Comparison of ENCODE assay signal across 24 cellular contexts in genomic region chr17:62740066-62740465, GRCh38.
DNase-seq lines count a peak whose midpoint lies in the region; ATAC-seq and TF ChIP-seq lines count a peak whose summit lies in the region.
"Had no signal": no experiment of that assay in that cellular context is flagged by ENCODE, and none has a peak within 500 bp of the region (broad histone marks: within the 10 kb centered on the region; RNA-seq: fewer than 3 reads in every experiment).

No MANE protein-coding gene starts in this region.

- H3K4me1 ChIP-seq in mesenchymal stem cell (ENCODE audit: control insufficient read depth, insufficient read depth, low read depth, low read length) (peaks cover 6% of the 10 kb centered on the region), PC-9 (replicated peaks; ENCODE audit: insufficient read depth) (peaks cover 4% of the 10 kb centered on the region)
- no peaks in the 10 kb centered on the region for H3K4me1 ChIP-seq in CD8-positive, alpha-beta T cell (ENCODE audit: insufficient read depth, low read length)
- H3K4me1 ChIP-seq: BE2C, gastroesophageal sphincter, pancreas had no signal

- no peak overlapping the region for H3K27ac ChIP-seq in mesenchymal stem cell (ENCODE audit: low read length, poor library complexity, severe bottlenecking)
- H3K27ac ChIP-seq in CD8-positive, alpha-beta T cell (ENCODE audit: low read depth, low read length): no peak overlapping the region
- H3K27ac ChIP-seq in PC-9: no peak overlapping the region
- H3K27ac ChIP-seq: epithelial cell of prostate, gastroesophageal sphincter, pancreas, skin epidermis had no signal

- H3K79me2 ChIP-seq in PC-9 (ENCODE audit: low read depth): no peaks in the 10 kb centered on the region

- no peak overlapping the region for H3K4ac ChIP-seq in mesenchymal stem cell (ENCODE audit: low read depth in 1 of 2, low read length in 2 of 2)

- WGBS in mesenchymal stem cell: no CpG with 5 or more reads among the region's 3 CpGs

- H3K27me3 ChIP-seq in H7 (ENCODE audit: control insufficient read depth, insufficient read depth, low read length) (no peaks in the 10 kb centered on the region), mesenchymal stem cell (ENCODE audit: control insufficient read depth in 1 of 2, insufficient read depth in 1 of 2, low read length in 2 of 2) (peaks cover 0 to 32% of the 10 kb centered on the region in 2 experiments), PC-9 (ENCODE audit: insufficient read depth, low read depth) (no peaks in the 10 kb centered on the region)
- no peaks in the 10 kb centered on the region for H3K27me3 ChIP-seq in CD8-positive, alpha-beta T cell (ENCODE audit: insufficient read depth, low read length)
- H3K27me3 ChIP-seq: BE2C, gastroesophageal sphincter, pancreas had no signal

- no peak overlapping the region for H2AK5ac ChIP-seq in mesenchymal stem cell (ENCODE audit: low read length, severe bottlenecking)

- peaks cover 9% of the 10 kb centered on the region for H3K4me1 Mint-ChIP-seq in chondrocyte (ENCODE audit: low read depth)
- H3K4me1 Mint-ChIP-seq in CD8-positive, alpha-beta T cell (ENCODE audit: low read depth): no peaks in the 10 kb centered on the region
- H3K4me1 Mint-ChIP-seq: activated naive CD4-positive, alpha-beta T cell treated with anti-CD3 and anti-CD28 coated beads, Interleukin-2, amount 10 ng/mL, durations not matched to agents 7 days and 5 days had no signal

- no peak overlapping the region for H3K18ac ChIP-seq in mesenchymal stem cell (ENCODE audit: low read depth in 1 of 2, low read length in 2 of 2)

- H2BK12ac ChIP-seq in mesenchymal stem cell (ENCODE audit: low read length in 2 of 2): no peak overlapping the region

- intact Hi-C loops in CD8-positive, alpha-beta T cell (cut with DNase I, micrococcal nuclease): no loop called here
- intact Hi-C loops in PC-9 (cut with micrococcal nuclease; ENCODE audit: unreplicated experiment): no loop called here

- H3K27ac Mint-ChIP-seq in chondrocyte (ENCODE audit: unreplicated experiment): peak overlapping the region; percentile 45
- no peak overlapping the region for H3K27ac Mint-ChIP-seq in CD8-positive, alpha-beta T cell
- H3K27ac Mint-ChIP-seq: activated CD4-positive, alpha-beta memory T cell treated with anti-CD3 and anti-CD28 coated beads, Interleukin-2, amount 10 ng/mL, durations not matched to agents 7 days and 5 days; activated naive CD4-positive, alpha-beta T cell treated with anti-CD3 and anti-CD28 coated beads, Interleukin-2, amount 10 ng/mL, durations not matched to agents 7 days and 5 days; IgD-negative memory B cell; T-helper 17 cell had no signal

- no peak overlapping the region for H4K8ac ChIP-seq in mesenchymal stem cell (ENCODE audit: low read length)

- H3K14ac ChIP-seq in mesenchymal stem cell (ENCODE audit: low read length in 2 of 2): no peak overlapping the region

- no peaks in the 10 kb centered on the region for H3K36me3 ChIP-seq in H7 (replicated peaks; ENCODE audit: control insufficient read depth, insufficient read depth, low read length)
- no peaks in the 10 kb centered on the region for H3K36me3 ChIP-seq in mesenchymal stem cell (ENCODE audit: control insufficient read depth in 1 of 2, insufficient read depth in 2 of 2, low read depth in 1 of 2, low read length in 2 of 2)
- no peaks in the 10 kb centered on the region for H3K36me3 ChIP-seq in CD8-positive, alpha-beta T cell (ENCODE audit: insufficient read depth, low read length)
- H3K36me3 ChIP-seq in PC-9 (ENCODE audit: low read depth): no peaks in the 10 kb centered on the region
- H3K36me3 ChIP-seq: BE2C, gastroesophageal sphincter, pancreas had no signal

- no peak overlapping the region for H2BK120ac ChIP-seq in mesenchymal stem cell (ENCODE audit: low read depth, low read length)

- H3K4me3 ChIP-seq in AG10803 (ENCODE audit: low read length): no peak overlapping the region
- H3K4me3 ChIP-seq in H7 (ENCODE audit: insufficient read depth, low read depth, low read length): no peak overlapping the region
- no peak overlapping the region for H3K4me3 ChIP-seq in mesenchymal stem cell (ENCODE audit: insufficient read depth in 1 of 2, low read depth in 1 of 2, low read length in 2 of 2)
- no peak overlapping the region for H3K4me3 ChIP-seq in CD8-positive, alpha-beta T cell (ENCODE audit: low read depth, low read length)
- H3K4me3 ChIP-seq in PC-9: no peak overlapping the region
- H3K4me3 ChIP-seq: gastroesophageal sphincter, pancreas, skin epidermis had no signal

- POLR2A ChIA-PET in CD8-positive, alpha-beta T cell (lab: Charles Lee): interaction anchor here (1.2 kb wide), 1 partner anchor 14 kb away, joined by 4 read pairs; no protein-coding TSS in a partner anchor
- POLR2A ChIA-PET in PC-9 (lab: Charles Lee; ENCODE audit: unreplicated experiment): interaction anchor here (0.6 to 1.1 kb wide), 2 partner anchors 15 to 61 kb away, joined by 6 to 8 read pairs; no protein-coding TSS in a partner anchor

- BruUV-seq in PC-9 (replicated peaks; lab: Mats Ljungman, UMichigan): no TSS peak

- H3K9me3 Mint-ChIP-seq in chondrocyte (ENCODE audit: low read depth): no peaks in the 10 kb centered on the region
- no peaks in the 10 kb centered on the region for H3K9me3 Mint-ChIP-seq in CD8-positive, alpha-beta T cell
- H3K9me3 Mint-ChIP-seq: activated CD4-positive, alpha-beta memory T cell treated with anti-CD3 and anti-CD28 coated beads, Interleukin-2, amount 10 ng/mL, durations not matched to agents 7 days and 5 days; activated naive CD4-positive, alpha-beta T cell treated with anti-CD3 and anti-CD28 coated beads, Interleukin-2, amount 10 ng/mL, durations not matched to agents 7 days and 5 days; activated T-cell treated with anti-CD3 and anti-CD28 coated beads, Interleukin-2, amount 50 U/mL, for 4 hours had no signal

- H2BK15ac ChIP-seq in mesenchymal stem cell (ENCODE audit: low read depth, poor library complexity, severe bottlenecking): no peak overlapping the region

- H3K4me2 ChIP-seq in mesenchymal stem cell (ENCODE audit: low read length, poor library complexity, severe bottlenecking) (no peak overlapping the region), PC-9 (no peak overlapping the region)

- no peak overlapping the region for H2BK5ac ChIP-seq in mesenchymal stem cell (ENCODE audit: low read depth, low read length, poor library complexity, severe bottlenecking)

- H4K91ac ChIP-seq in mesenchymal stem cell (ENCODE audit: low read length): no peak overlapping the region

- no peaks in the 10 kb centered on the region for H3K27me3 Mint-ChIP-seq in chondrocyte (ENCODE audit: low read depth)
- H3K27me3 Mint-ChIP-seq in CD8-positive, alpha-beta T cell (ENCODE audit: low read depth): peaks cover 3% of the 10 kb centered on the region

- H2AFZ ChIP-seq in mesenchymal stem cell (ENCODE audit: low read depth, low read length) (no peak overlapping the region), PC-9 (no peak overlapping the region)

- H4K20me1 ChIP-seq in PC-9 (ENCODE audit: insufficient read depth): no peaks in the 10 kb centered on the region

- no peak overlapping the region for H3K4me3 Mint-ChIP-seq in chondrocyte (ENCODE audit: unreplicated experiment)
- H3K4me3 Mint-ChIP-seq in CD8-positive, alpha-beta T cell: no peak overlapping the region
- H3K4me3 Mint-ChIP-seq: activated CD4-positive, alpha-beta memory T cell treated with anti-CD3 and anti-CD28 coated beads, Interleukin-2, amount 10 ng/mL, durations not matched to agents 7 days and 5 days; activated naive CD4-positive, alpha-beta T cell treated with anti-CD3 and anti-CD28 coated beads, Interleukin-2, amount 10 ng/mL, durations not matched to agents 7 days and 5 days; activated T-cell treated with anti-CD3 and anti-CD28 coated beads, Interleukin-2, amount 50 U/mL, for 4 hours; IgD-negative memory B cell; T-helper 17 cell had no signal

- DNase-seq in AG10803 (ENCODE audit: low read depth) (peak; percentile 91), H7 (peak; percentile 45), chondrocyte (ENCODE audit: low spot score) (no peak), mesenchymal stem cell (peak; percentile 30), GDM1 (lab: John Stamatoyannopoulos, UW) (no peak), PC-9 (no peak), mesenteric fat pad (ENCODE audit: low spot score) (no peak)
- DNase-seq in CD8-positive, alpha-beta T cell: no peak
- DNase-seq: activated CD4-positive, alpha-beta memory T cell treated with anti-CD3 and anti-CD28 coated beads, Interleukin-2, amount 10 ng/mL, durations not matched to agents 7 days and 5 days; activated naive CD4-positive, alpha-beta T cell treated with anti-CD3 and anti-CD28 coated beads, Interleukin-2, amount 10 ng/mL, durations not matched to agents 7 days and 5 days; activated T-cell treated with anti-CD3 and anti-CD28 coated beads, Interleukin-2, amount 50 U/mL, for 4 hours; BE2C; Calu3; cortex of kidney; MM.1S; NCI-H1694; NCI-H446; pancreas; stimulated activated CD4-positive, alpha-beta T cell treated with anti-CD3 and anti-CD28 coated beads, Interleukin-4, amount 100 ng/mL, for 1 hour; T-helper 17 cell had no signal

- TF ChIP-seq CTCF in AG10803 (conservative IDR thresholded peaks at IDR 0.05; ENCODE audit: low read length) (no peak), chondrocyte (IDR thresholded peaks at IDR 0.05) (no peak), PC-9 (conservative IDR thresholded peaks at IDR 0.05) (no peak)
- TF ChIP-seq CTCF in CD8-positive, alpha-beta T cell (IDR thresholded peaks at IDR 0.05): no peak

- H3K9me3 ChIP-seq in mesenchymal stem cell (ENCODE audit: control insufficient read depth, low read length) (no peaks in the 10 kb centered on the region), PC-9 (ENCODE audit: insufficient read depth, low read depth) (no peaks in the 10 kb centered on the region)
- no peaks in the 10 kb centered on the region for H3K9me3 ChIP-seq in CD8-positive, alpha-beta T cell (ENCODE audit: low read length)
- H3K9me3 ChIP-seq: BE2C, gastroesophageal sphincter, pancreas had no signal

- H3K9me2 ChIP-seq in PC-9 (ENCODE audit: insufficient read depth): no peaks in the 10 kb centered on the region

- no peak overlapping the region for H3K9ac ChIP-seq in mesenchymal stem cell (ENCODE audit: low read length)

- H3K23ac ChIP-seq in mesenchymal stem cell (ENCODE audit: low read length in 2 of 2): no peak overlapping the region

- H3K36me3 Mint-ChIP-seq in chondrocyte (ENCODE audit: low read depth): no peaks in the 10 kb centered on the region
- H3K36me3 Mint-ChIP-seq in CD8-positive, alpha-beta T cell: no peaks in the 10 kb centered on the region
- H3K36me3 Mint-ChIP-seq: activated naive CD4-positive, alpha-beta T cell treated with anti-CD3 and anti-CD28 coated beads, Interleukin-2, amount 10 ng/mL, durations not matched to agents 7 days and 5 days; IgD-negative memory B cell had no signal

- H3F3A ChIP-seq in PC-9 (ENCODE audit: insufficient read depth, low read depth): peaks cover 4% of the 10 kb centered on the region; the same call in 1 of the 2 replicates

- CTCF ChIA-PET in CD8-positive, alpha-beta T cell (lab: Charles Lee): interaction anchor here (1.0 kb wide), 1 partner anchor 29 kb away, joined by 3 read pairs; no protein-coding TSS in a partner anchor
- CTCF ChIA-PET in PC-9 (lab: Charles Lee): no interaction called here

- ATAC-seq in CD8-positive, alpha-beta T cell: no peak
- ATAC-seq: activated T-cell treated with anti-CD3 and anti-CD28 coated beads, Interleukin-2, amount 50 U/mL, for 4 hours; gastroesophageal sphincter; pancreas; T-helper 17 cell had no signal

- H3K79me1 ChIP-seq in mesenchymal stem cell (replicated peaks; ENCODE audit: low read length, poor library complexity, severe bottlenecking): no peaks in the 10 kb centered on the region

Comparison
In these comparisons a context has a peak if more than half of its experiments do, and no peak if none do; other contexts are left out.
1. DNase-seq: peak in AG10803 (single experiment), H7 (single experiment) and mesenchymal stem cell (single experiment); none in chondrocyte (single experiment), CD8-positive, alpha-beta T cell (0 of 7), GDM1 (single experiment), PC-9 (0 of 2) and mesenteric fat pad (single experiment).